Comparison of ENCODE assay signal across 13 cellular contexts in genomic region chr2:229417906-229418305, GRCh38.
DNase-seq lines count a peak whose midpoint lies in the region; ATAC-seq and TF ChIP-seq lines count a peak whose summit lies in the region.
"Had no signal": no experiment of that assay in that cellular context is flagged by ENCODE, and none has a peak within 500 bp of the region (broad histone marks: within the 10 kb centered on the region; RNA-seq: fewer than 3 reads in every experiment).

No MANE protein-coding gene starts in this region.

- ATAC-seq in GM21447 (IDR thresholded peaks at IDR 0.05; ENCODE audit: unreplicated experiment) (no peak), HG03378 (IDR thresholded peaks at IDR 0.05; ENCODE audit: unreplicated experiment) (no peak)
- ATAC-seq: activated CD8-positive, alpha-beta T cell treated with anti-CD3 and anti-CD28 coated beads for 36 hours; pancreas had no signal

- H3K23ac ChIP-seq in neuronal stem cell (ENCODE audit: low read depth, low read length, poor library complexity) = no peak overlapping the region

- H2AFZ ChIP-seq in neuronal stem cell (ENCODE audit: low read length) = peak overlapping the region; percentile 29

- no peak overlapping the region for H3K4me2 ChIP-seq in neuronal stem cell (ENCODE audit: insufficient read depth, low read length, poor library complexity, severe bottlenecking)

- DNase-seq in DMS53 (lab: John Stamatoyannopoulos, UW) (peak; percentile 93), NCI-H2029 (lab: John Stamatoyannopoulos, UW) (peak; percentile 93), ascending aorta (ENCODE audit: low spot score in 2 of 2) (no peak), neuronal stem cell (ENCODE audit: low spot score) (peak; percentile 21), HuH-7 (ENCODE audit: low spot score) (no peak)
- DNase-seq in activated CD4-positive, alpha-beta T cell treated with anti-CD3 and anti-CD28 coated beads, Interleukin-2, amount 50 U/mL, for 1 hour = no peak
- DNase-seq: activated CD8-positive, alpha-beta T cell treated with anti-CD3 and anti-CD28 coated beads for 36 hours; H7; hippocampal formation; NCI-H1694 treated with DMSO at 0.1 percent for 48 hours; pancreas had no signal

- no peak for TF ChIP-seq CTCF in ascending aorta (IDR thresholded peaks at IDR 0.05)

- no peak overlapping the region for H2AK5ac ChIP-seq in neuronal stem cell (ENCODE audit: low read depth, low read length)

- H3K9me3 ChIP-seq in ascending aorta (no peaks in the 10 kb centered on the region), neuronal stem cell (replicated peaks in 1 of 2; ENCODE audit: control insufficient read depth in 2 of 2, insufficient read depth in 1 of 2, low read depth in 1 of 2, low read length in 2 of 2) (no peaks in the 10 kb centered on the region)
- H3K9me3 ChIP-seq: pancreas had no signal

- H3K4ac ChIP-seq in neuronal stem cell (ENCODE audit: low read length) = no peak overlapping the region

- H3K36me3 ChIP-seq in ascending aorta (no peaks in the 10 kb centered on the region), neuronal stem cell (replicated peaks in 1 of 2; ENCODE audit: control insufficient read depth in 2 of 2, insufficient read depth in 2 of 2, low read length in 2 of 2) (no peaks in the 10 kb centered on the region)
- H3K36me3 ChIP-seq: pancreas had no signal

- H3K18ac ChIP-seq in neuronal stem cell (ENCODE audit: low read length) = no peak overlapping the region

- WGBS in neuronal stem cell (ENCODE audit: extremely low coverage in 2 of 2, insufficient read length in 2 of 2, insufficient replicate concordance in 1 of 2), 2 donors = no CpG with 5 or more reads among the region's 7 CpGs

- intact Hi-C loops in ascending aorta (cut with DNase I) = loop anchor here (2.0 to 10.0 kb wide), 3 partner anchors 27 to 1543 kb away; partner anchors contain the start of genes DAW1 and PID1

- H2BK5ac ChIP-seq in neuronal stem cell (ENCODE audit: low read length) = no peak overlapping the region

- H3K4me3 ChIP-seq in ascending aorta (no peak overlapping the region), neuronal stem cell (ENCODE audit: low read length in 2 of 2) (no peak overlapping the region)
- H3K4me3 ChIP-seq: pancreas had no signal

- peak overlapping the region; percentile 90 for H3K27ac ChIP-seq in ascending aorta
- no peak overlapping the region for H3K27ac ChIP-seq in neuronal stem cell (replicated peaks; ENCODE audit: low read length)
- H3K27ac ChIP-seq: pancreas had no signal

- H3K27me3 ChIP-seq in ascending aorta (no peaks in the 10 kb centered on the region), neuronal stem cell (ENCODE audit: control insufficient read depth in 3 of 3, insufficient read depth in 3 of 3, low read depth in 1 of 3, low read length in 3 of 3) (no peaks in the 10 kb centered on the region)
- H3K27me3 ChIP-seq: pancreas had no signal

- H4K8ac ChIP-seq in neuronal stem cell (ENCODE audit: low read depth, low read length) = no peak overlapping the region

- H2BK120ac ChIP-seq in neuronal stem cell (ENCODE audit: low read depth, low read length) = no peak overlapping the region

- H3K9ac ChIP-seq in neuronal stem cell (ENCODE audit: low read depth, low read length, poor library complexity) = no peak overlapping the region

- H3K79me1 ChIP-seq in neuronal stem cell (ENCODE audit: low read depth, low read length) = no peaks in the 10 kb centered on the region

- H3K4me1 ChIP-seq in ascending aorta = peaks cover 12 to 62% of the 10 kb centered on the region in 2 donors
- peaks cover 0 to 8% of the 10 kb centered on the region in 2 donors for H3K4me1 ChIP-seq in neuronal stem cell (ENCODE audit: control insufficient read depth in 2 of 2, insufficient read depth in 1 of 2, low read depth in 1 of 2, low read length in 2 of 2)
- H3K4me1 ChIP-seq: pancreas had no signal

- no peak overlapping the region for H2BK12ac ChIP-seq in neuronal stem cell (ENCODE audit: low read length)

- H2BK15ac ChIP-seq in neuronal stem cell (ENCODE audit: low read length) = no peak overlapping the region

- no peak overlapping the region for H4K91ac ChIP-seq in neuronal stem cell (ENCODE audit: low read depth, low read length, poor library complexity)

- no peak overlapping the region for H3K14ac ChIP-seq in neuronal stem cell (ENCODE audit: low read length)

Comparison
In these comparisons a context has a peak if more than half of its experiments do, and no peak if none do; other contexts are left out.
1. DNase-seq: peak in DMS53 (single experiment), NCI-H2029 (single experiment) and neuronal stem cell (single experiment); none in ascending aorta (0 of 2), activated CD4-positive, alpha-beta T cell treated with anti-CD3 and anti-CD28 coated beads, Interleukin-2, amount 50 U/mL, for 1 hour (single experiment) and HuH-7 (single experiment).